In genomic region chr15:90718232-90718631, GRCh38 we compare ENCODE assay signal across 10 cellular contexts. TPM values are rescaled to one million over a fixed set of nuclear protein-coding genes. Genes with fewer than 3 reads are reported as not detected.
DNase-seq lines count a peak whose midpoint lies in the region; ATAC-seq, FAIRE-seq and TF ChIP-seq lines count a peak whose summit lies in the region.
"Had no signal": no experiment of that assay in that cellular context is flagged by ENCODE, and none has a peak within 500 bp of the region (broad histone marks: within the 10 kb centered on the region; RNA-seq: fewer than 3 reads in every experiment).

No MANE protein-coding gene starts in this region.

- peak overlapping the region; percentile 100 for H3K4me2 ChIP-seq in K562 (ENCODE audit: insufficient read depth, low read length)

- H3K9me1 ChIP-seq in K562 (ENCODE audit: control insufficient read depth, insufficient read depth, low read length): no peaks in the 10 kb centered on the region

- WGBS in K562 (ENCODE audit: insufficient coverage, low coverage, missing lambda C conversion rate): 3% methylated on average over 5 of the region's 5 CpGs
- 39 to 46% methylated on average over 5 of the region's 5 CpGs for WGBS in pancreas, 2 donors

- no peaks in the 10 kb centered on the region for H3K27me3 Mint-ChIP-seq in nephron (ENCODE audit: low read depth)

- ATAC-seq in K562 (no peak), pancreas (no peak)

- no peak overlapping the region for H3K27ac Mint-ChIP-seq in nephron

- peaks cover 57% of the 10 kb centered on the region for H3K79me2 ChIP-seq in K562 (ENCODE audit: control insufficient read depth, insufficient read depth, low read length)

- in situ Hi-C loops in K562 (cut with MboI): no loop called here

- TSS peak; percentile 70 for BruUV-seq in K562 (replicated peaks; lab: Mats Ljungman, UMichigan)

- peak overlapping the region; percentile 89 to 97 (median 91) for H3K4me3 Mint-ChIP-seq in nephron

- no peak for TF ChIP-seq CTCF in GM06990 (IDR thresholded peaks at IDR 0.05; ENCODE audit: insufficient read depth, low read length, poor library complexity, severe bottlenecking)
- no peak for TF ChIP-seq CTCF in LNCaP clone FGC (IDR thresholded peaks at IDR 0.05; ENCODE audit: control insufficient read depth, extremely low read depth, insufficient read depth)
- TF ChIP-seq CTCF in K562 (IDR thresholded peaks at IDR 0.05 in 2 of 3, conservative IDR thresholded peaks at IDR 0.05 in 1 of 3; ENCODE audit: insufficient read depth in 2 of 3, low read depth in 1 of 3, low read length in 3 of 3): no peak
- no peak for TF ChIP-seq CTCF in nephron (IDR thresholded peaks at IDR 0.05; ENCODE audit: unreplicated experiment in 3 of 3)
- TF ChIP-seq CTCF in pancreas (IDR thresholded peaks at IDR 0.05): no peak

- H3K4me3 ChIP-seq in GM06990 (replicated peaks; ENCODE audit: low read depth, low read length) (peak overlapping the region; percentile 93), LNCaP clone FGC (ENCODE audit: low read depth, low read length) (peak overlapping the region; percentile 98), K562 (peak overlapping the region; percentile 73), pancreas (no peak overlapping the region)

- TF ChIP-seq POLR2A in K562 (conservative IDR thresholded peaks at IDR 0.05): no peak

- H3K4me1 ChIP-seq in K562 (replicated peaks in 1 of 2; ENCODE audit: control insufficient read depth in 2 of 2, insufficient read depth in 2 of 2, low read length in 2 of 2): peaks cover 6 to 10% of the 10 kb centered on the region in 2 experiments; a peak in 4 of 5 replicates
- peaks cover 4 to 8% (median 8%) of the 10 kb centered on the region in 3 donors for H3K4me1 ChIP-seq in pancreas

- no peak for TF ChIP-seq RAD21 in K562 (CRISPR knock-in tag; conservative IDR thresholded peaks at IDR 0.05 in 1 of 2, IDR thresholded peaks at IDR 0.05 in 1 of 2)

- H3K4me1 Mint-ChIP-seq in nephron: peaks cover 18% of the 10 kb centered on the region

- no peak for DNase-seq in GM06990 (ENCODE audit: extremely low read depth, insufficient read length)
- no peak for DNase-seq in LNCaP clone FGC (ENCODE audit: low read depth)
- peak in 1 of 4 experiments; percentile 38 for DNase-seq in K562 (ENCODE audit: extremely low read depth in 1 of 4, low spot score in 3 of 4)
- DNase-seq in middle frontal gyrus (ENCODE audit: extremely low spot score, low spot score): no peak
- no peak for DNase-seq in pancreas
- no peak for DNase-seq in NCI-H1930 (lab: John Stamatoyannopoulos, UW)
- DNase-seq in NCI-H82 (lab: John Stamatoyannopoulos, UW): no peak
- DNase-seq: left ventricle myocardium superior; stimulated activated CD4-positive, alpha-beta T cell treated with anti-CD3 and anti-CD28 coated beads, Interleukin-4, amount 100 ng/mL, for 4 hours had no signal

- no peaks in the 10 kb centered on the region for H4K20me1 ChIP-seq in K562 (replicated peaks; ENCODE audit: control insufficient read depth, insufficient read depth, low read length)

- peak overlapping the region; percentile 96 for H3K27ac ChIP-seq in K562 (ENCODE audit: extremely low read depth, low read depth, low read length)
- H3K27ac ChIP-seq in pancreas: no peak overlapping the region

- TF ChIP-seq EP300 in K562 (IDR thresholded peaks at IDR 0.05; ENCODE audit: low read length): no peak

- peaks cover 4% of the 10 kb centered on the region for H3K9me3 Mint-ChIP-seq in nephron

- H3K9me3 ChIP-seq in K562 (replicated peaks; ENCODE audit: control insufficient read depth, insufficient read depth, low read depth, low read length) (no peaks in the 10 kb centered on the region), pancreas (no peaks in the 10 kb centered on the region)

- CTCF ChIA-PET in K562 (lab: Yijun Ruan, JAX; ENCODE audit: low intra/inter-chr PET ratio): no interaction called here

- no peak overlapping the region; the same call in 1 of the 2 replicates for H2AFZ ChIP-seq in K562 (ENCODE audit: low read depth, low read length)

- peaks cover 3% of the 10 kb centered on the region for H3K36me3 Mint-ChIP-seq in nephron (ENCODE audit: low read depth)

- POLR2A ChIA-PET in K562 (lab: Yijun Ruan, JAX): interaction anchor here (0.6 to 2.3 kb wide), 6 partner anchors 9 to 165 kb away, joined by 3 to 12 read pairs (median 6); partner anchors contain the start of gene FES

- peak overlapping the region; percentile 90 to 98 for H3K9ac ChIP-seq in K562 (ENCODE audit: insufficient read depth in 1 of 2, low read depth in 2 of 2, low read length in 2 of 2)

- H3K27me3 ChIP-seq in GM06990 (replicated peaks; ENCODE audit: control insufficient read depth, insufficient read depth, low read length) (no peaks in the 10 kb centered on the region), K562 (ENCODE audit: control insufficient read depth in 2 of 2, insufficient read depth in 2 of 2, low read length in 2 of 2) (no peaks in the 10 kb centered on the region), pancreas (no peaks in the 10 kb centered on the region)

- 0 out of 2 replicates have a peak, but pooled peaks cover 2% of the 10 kb centered on the region for H3K36me3 ChIP-seq in GM06990 (ENCODE audit: control insufficient read depth, insufficient read depth, low read length)
- H3K36me3 ChIP-seq in K562 (ENCODE audit: control insufficient read depth, insufficient read depth, low read length): peaks cover 24% of the 10 kb centered on the region; the same call in 2 of the 3 replicates
- no peaks in the 10 kb centered on the region for H3K36me3 ChIP-seq in pancreas

- intact Hi-C loops in K562 (cut with micrococcal nuclease) (loop anchor here (5.0 kb wide), 1 partner anchor 154 kb away; no protein-coding TSS in a partner anchor), pancreas (cut with DNase I) (no loop called here)

- FAIRE-seq in K562 (lab: Jason Lieb, UNC): no peak
- no peak for FAIRE-seq in pancreas (lab: Jason Lieb, UNC)

TF ChIP-seq in K562, 482 proteins besides CTCF, POLR2A, EP300 and RAD21 (continues in another document):
- TF ChIP-seq SRSF1 (IDR thresholded peaks at IDR 0.05; ENCODE audit: low read depth, low read length) (no peak), MNT (conservative IDR thresholded peaks at IDR 0.05) (0 out of 4 replicates have a peak, but pooled peaks of 1 of the 2 experiments have one; percentile 34), ZNF444 (CRISPR knock-in tag; IDR thresholded peaks at IDR 0.05) (no peak), HEY1 (CRISPR knock-in tag; IDR thresholded peaks at IDR 0.05; ENCODE audit: borderline replicate concordance) (no peak), ZBTB34 (CRISPR knock-in tag; IDR thresholded peaks at IDR 0.05) (no peak), MEIS2 (IDR thresholded peaks at IDR 0.05; ENCODE audit: partially characterized antibody) (peak; percentile 81), HNRNPLL (IDR thresholded peaks at IDR 0.05; ENCODE audit: low read depth, low read length, poor library complexity, severe bottlenecking) (no peak), BRF1 (IDR thresholded peaks at IDR 0.05; ENCODE audit: borderline replicate concordance, extremely low read depth, insufficient read length) (no peak), RBM34 (IDR thresholded peaks at IDR 0.05; ENCODE audit: borderline replicate concordance, insufficient read depth, low read length) (no peak)

RNA-seq across cellular contexts. Expression of gene BLM, which starts 1.1 kb away (rescaled TPM):
- 33.0 and 98.2 TPM in 2 replicates for total RNA-seq in K562 (2011; cell fraction: chromatin; rRNA removed; ENCODE audit: low replicate concordance)
- 9.7 and 20.7 TPM in 2 replicates for total RNA-seq in K562 (2011; cell fraction: nucleolus; rRNA removed)
- total RNA-seq in K562 (2011; cell fraction: nucleoplasm; rRNA removed): 25.2 and 32.3 TPM in 2 replicates
- total RNA-seq in K562 (2014; rRNA removed) (37.9 and 52.4 TPM in 2 replicates), K562 (2014; rRNA removed; fragmentation: Illumina TruSeq; extraction: Trizol) (56.0 and 62.5 TPM in 2 replicates), K562 (2015; rRNA removed; fragmentation: Illumina TruSeq; extraction: Trizol) (49.5 and 51.5 TPM in 2 replicates), K562 (2021) (43.4 and 43.9 TPM in 2 replicates), pancreas (1 to 10 TPM in 1 of 6 donors, under 1 TPM in 4, not detected in 1; 0.12 to 1.1 (median 0.88) TPM)
- polyA plus RNA-seq in K562 (2011; rRNA removed) (36.5 and 45.5 TPM in 2 replicates), K562 (2014; fragmentation: Illumina TruSeq; extraction: Trizol) (28.0 and 41.6 TPM in 2 replicates), K562 (2014; fragmentation: Nextera tagmentation; extraction: Ambion mirVana) (10 to 100 TPM; 21.0 to 29.7 TPM), K562 (2014; rRNA removed) (22.6 and 35.7 TPM in 2 replicates), pancreas (under 1 TPM; 0.54 to 0.65 TPM)
- polyA plus RNA-seq in K562 (2011; cell fraction: cytosol; rRNA removed): 13.9 and 18.1 TPM in 2 replicates
- polyA plus RNA-seq in K562 (2011; cell fraction: nucleus; rRNA removed): 47.2 and 66.0 TPM in 2 replicates
- 24.4 and 33.5 TPM in 2 replicates for polyA plus RNA-seq in K562 (2012)
- polyA minus RNA-seq in K562 (2011; rRNA and poly(A)+ RNA removed): 76.2 and 80.4 TPM in 2 replicates
- 11.6 and 17.2 TPM in 2 replicates for polyA minus RNA-seq in K562 (2011; cell fraction: cytosol; rRNA and poly(A)+ RNA removed)
- 14.8 and 27.4 TPM in 2 replicates for polyA minus RNA-seq in K562 (2011; cell fraction: nucleus; rRNA and poly(A)+ RNA removed)

Comparison
In these comparisons a context has a peak if more than half of its experiments do, and no peak if none do; other contexts are left out.
1. H3K4me3 ChIP-seq: peak in GM06990 (single experiment), LNCaP clone FGC (single experiment) and K562 (single experiment); none in pancreas (0 of 4).
2. RNA of gene BLM, which starts 1.1 kb away (total RNA-seq): 9.7 to 98.2 TPM in K562; 0.12 to 1.1 TPM in pancreas; every median in the first group is over 4 times any median in the second.